2 cellular contexts compared by ENCODE assay signal in the genomic region with DNA sequence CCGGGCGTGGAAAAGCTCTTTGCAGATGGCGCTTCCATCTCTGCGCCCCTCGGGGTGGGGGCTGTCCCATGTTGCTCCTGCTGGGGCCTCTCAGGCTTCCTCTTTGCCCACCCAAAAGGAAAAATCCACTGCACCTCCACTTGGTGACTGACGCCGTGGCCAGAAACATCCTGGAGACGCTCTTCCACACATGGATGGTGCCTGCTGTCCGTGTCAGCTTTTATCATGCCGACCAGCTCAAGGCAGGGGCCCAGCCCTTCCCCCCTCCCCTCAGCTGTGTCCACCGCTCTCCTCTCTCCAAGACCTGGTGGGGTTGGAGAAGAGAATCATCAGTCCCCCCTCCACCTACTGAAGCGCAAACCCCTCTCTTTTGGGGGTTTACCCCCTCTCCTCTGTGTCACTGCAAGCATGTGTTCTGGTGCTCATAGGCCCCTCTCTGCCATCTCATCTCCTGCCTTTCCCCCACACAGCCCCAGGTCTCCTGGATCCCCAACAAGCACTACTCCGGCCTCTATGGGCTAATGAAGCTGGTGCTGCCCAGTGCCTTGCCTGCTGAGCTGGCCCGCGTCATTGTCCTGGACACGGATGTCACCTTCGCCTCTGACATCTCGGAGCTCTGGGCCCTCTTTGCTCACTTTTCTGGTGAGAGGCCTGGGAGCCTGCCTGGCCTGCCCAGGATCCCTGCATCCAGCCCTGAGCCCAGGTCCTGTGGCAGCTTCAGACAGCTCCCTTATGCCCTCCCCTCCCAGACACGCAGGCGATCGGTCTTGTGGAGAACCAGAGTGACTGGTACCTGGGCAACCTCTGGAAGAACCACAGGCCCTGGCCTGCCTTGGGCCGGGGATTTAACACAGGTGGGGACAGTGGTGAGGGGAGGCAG.
TF ChIP-seq lines count a peak whose summit lies in the region.

No MANE protein-coding gene starts in this region.

TF ChIP-seq in HCT116, 20 proteins besides CTCF, POLR2A, EP300 and RAD21:
- no peak for TF ChIP-seq TCF7L2 (IDR thresholded peaks at IDR 0.05; ENCODE audit: borderline replicate concordance, extremely low read depth, insufficient read depth, insufficient read length)
- TF ChIP-seq CEBPB (IDR thresholded peaks at IDR 0.05; ENCODE audit: low read depth), result no peak
- TF ChIP-seq POLR2AphosphoS5 (IDR thresholded peaks at IDR 0.05; ENCODE audit: low read depth, low read length), result no peak
- TF ChIP-seq, protein P1, sequence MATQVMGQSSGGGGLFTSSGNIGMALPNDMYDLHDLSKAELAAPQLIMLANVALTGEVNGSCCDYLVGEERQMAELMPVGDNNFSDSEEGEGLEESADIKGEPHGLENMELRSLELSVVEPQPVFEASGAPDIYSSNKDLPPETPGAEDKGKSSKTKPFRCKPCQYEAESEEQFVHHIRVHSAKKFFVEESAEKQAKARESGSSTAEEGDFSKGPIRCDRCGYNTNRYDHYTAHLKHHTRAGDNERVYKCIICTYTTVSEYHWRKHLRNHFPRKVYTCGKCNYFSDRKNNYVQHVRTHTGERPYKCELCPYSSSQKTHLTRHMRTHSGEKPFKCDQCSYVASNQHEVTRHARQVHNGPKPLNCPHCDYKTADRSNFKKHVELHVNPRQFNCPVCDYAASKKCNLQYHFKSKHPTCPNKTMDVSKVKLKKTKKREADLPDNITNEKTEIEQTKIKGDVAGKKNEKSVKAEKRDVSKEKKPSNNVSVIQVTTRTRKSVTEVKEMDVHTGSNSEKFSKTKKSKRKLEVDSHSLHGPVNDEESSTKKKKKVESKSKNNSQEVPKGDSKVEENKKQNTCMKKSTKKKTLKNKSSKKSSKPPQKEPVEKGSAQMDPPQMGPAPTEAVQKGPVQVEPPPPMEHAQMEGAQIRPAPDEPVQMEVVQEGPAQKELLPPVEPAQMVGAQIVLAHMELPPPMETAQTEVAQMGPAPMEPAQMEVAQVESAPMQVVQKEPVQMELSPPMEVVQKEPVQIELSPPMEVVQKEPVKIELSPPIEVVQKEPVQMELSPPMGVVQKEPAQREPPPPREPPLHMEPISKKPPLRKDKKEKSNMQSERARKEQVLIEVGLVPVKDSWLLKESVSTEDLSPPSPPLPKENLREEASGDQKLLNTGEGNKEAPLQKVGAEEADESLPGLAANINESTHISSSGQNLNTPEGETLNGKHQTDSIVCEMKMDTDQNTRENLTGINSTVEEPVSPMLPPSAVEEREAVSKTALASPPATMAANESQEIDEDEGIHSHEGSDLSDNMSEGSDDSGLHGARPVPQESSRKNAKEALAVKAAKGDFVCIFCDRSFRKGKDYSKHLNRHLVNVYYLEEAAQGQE (IDR thresholded peaks at IDR 0.05; ENCODE audit: low read depth), result no peak
- no peak for TF ChIP-seq ZNF274 (IDR thresholded peaks at IDR 0.05; ENCODE audit: low read depth, low read length)
- TF ChIP-seq FOSL1 (IDR thresholded peaks at IDR 0.05; ENCODE audit: low read depth), result no peak
- no peak for TF ChIP-seq YY1 (IDR thresholded peaks at IDR 0.05; ENCODE audit: extremely low read depth, insufficient replicate concordance, low read depth, low read length)
- TF ChIP-seq ELF1 (IDR thresholded peaks at IDR 0.05; ENCODE audit: borderline replicate concordance, low read depth), result no peak
- TF ChIP-seq, protein P2, sequence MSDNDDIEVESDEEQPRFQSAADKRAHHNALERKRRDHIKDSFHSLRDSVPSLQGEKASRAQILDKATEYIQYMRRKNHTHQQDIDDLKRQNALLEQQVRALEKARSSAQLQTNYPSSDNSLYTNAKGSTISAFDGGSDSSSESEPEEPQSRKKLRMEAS (IDR thresholded peaks at IDR 0.05), result no peak
- TF ChIP-seq EZH2 (IDR thresholded peaks at IDR 0.05), result no peak
- no peak for TF ChIP-seq SP1 (IDR thresholded peaks at IDR 0.05; ENCODE audit: low read depth)
- no peak for TF ChIP-seq ATF3 (IDR thresholded peaks at IDR 0.05)
- no peak for TF ChIP-seq ZFX (IDR thresholded peaks at IDR 0.05)
- TF ChIP-seq SIN3A (IDR thresholded peaks at IDR 0.05; ENCODE audit: low read depth), result no peak
- TF ChIP-seq EGR1 (IDR thresholded peaks at IDR 0.05; ENCODE audit: low read depth), result no peak
- no peak for TF ChIP-seq CBX3 (IDR thresholded peaks at IDR 0.05; ENCODE audit: low read depth)
- TF ChIP-seq EZH2phosphoT487 (IDR thresholded peaks at IDR 0.05; ENCODE audit: borderline replicate concordance), result no peak
- TF ChIP-seq, protein P3, sequence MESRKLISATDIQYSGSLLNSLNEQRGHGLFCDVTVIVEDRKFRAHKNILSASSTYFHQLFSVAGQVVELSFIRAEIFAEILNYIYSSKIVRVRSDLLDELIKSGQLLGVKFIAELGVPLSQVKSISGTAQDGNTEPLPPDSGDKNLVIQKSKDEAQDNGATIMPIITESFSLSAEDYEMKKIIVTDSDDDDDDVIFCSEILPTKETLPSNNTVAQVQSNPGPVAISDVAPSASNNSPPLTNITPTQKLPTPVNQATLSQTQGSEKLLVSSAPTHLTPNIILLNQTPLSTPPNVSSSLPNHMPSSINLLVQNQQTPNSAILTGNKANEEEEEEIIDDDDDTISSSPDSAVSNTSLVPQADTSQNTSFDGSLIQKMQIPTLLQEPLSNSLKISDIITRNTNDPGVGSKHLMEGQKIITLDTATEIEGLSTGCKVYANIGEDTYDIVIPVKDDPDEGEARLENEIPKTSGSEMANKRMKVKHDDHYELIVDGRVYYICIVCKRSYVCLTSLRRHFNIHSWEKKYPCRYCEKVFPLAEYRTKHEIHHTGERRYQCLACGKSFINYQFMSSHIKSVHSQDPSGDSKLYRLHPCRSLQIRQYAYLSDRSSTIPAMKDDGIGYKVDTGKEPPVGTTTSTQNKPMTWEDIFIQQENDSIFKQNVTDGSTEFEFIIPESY (IDR thresholded peaks at IDR 0.05; ENCODE audit: extremely low read depth, insufficient replicate concordance, low read length), result no peak

TF ChIP-seq in H1, 55 proteins besides CTCF, POLR2A, EP300 and RAD21:
- TF ChIP-seq ATF2 (IDR thresholded peaks at IDR 0.05; ENCODE audit: low read length) (no peak), RFX5 (IDR thresholded peaks at IDR 0.05; ENCODE audit: borderline replicate concordance, low read depth, low read length) (no peak), EZH2 (IDR thresholded peaks at IDR 0.05; ENCODE audit: low read depth, low read length, severe bottlenecking) (no peak), NRF1 (IDR thresholded peaks at IDR 0.05; ENCODE audit: low read depth, low read length) (no peak), CBX8 (IDR thresholded peaks at IDR 0.05; ENCODE audit: borderline replicate concordance, low read depth, low read length) (no peak), KDM4A (IDR thresholded peaks at IDR 0.05; ENCODE audit: low read depth, low read length, severe bottlenecking) (no peak), SP2 (IDR thresholded peaks at IDR 0.05; ENCODE audit: low read length) (no peak), ATF3 (IDR thresholded peaks at IDR 0.05; ENCODE audit: insufficient read depth, low read depth, low read length) (no peak), KDM5A (IDR thresholded peaks at IDR 0.05; ENCODE audit: low read length) (no peak), SIX5 (IDR thresholded peaks at IDR 0.05; ENCODE audit: low read depth, low read length) (no peak), CBX5 (IDR thresholded peaks at IDR 0.05; ENCODE audit: low read depth, low read length) (no peak), RNF2 (IDR thresholded peaks at IDR 0.05; ENCODE audit: borderline replicate concordance, low read depth, low read length, missing control alignments, poor library complexity, severe bottlenecking) (no peak)
